10 cellular contexts compared by ENCODE assay signal in genomic region chr10:48493083-48493871, GRCh38.
DNase-seq lines count a peak whose midpoint lies in the region; ATAC-seq and TF ChIP-seq lines count a peak whose summit lies in the region.
"Had no signal": no experiment of that assay in that cellular context is flagged by ENCODE, and none has a peak within 500 bp of the region (broad histone marks: within the 10 kb centered on the region; RNA-seq: fewer than 3 reads in every experiment).

No MANE protein-coding gene starts in this region.

- H3K27me3 ChIP-seq in breast epithelium (no peaks in the 10 kb centered on the region), vagina (no peaks in the 10 kb centered on the region)
- no peaks in the 10 kb centered on the region for H3K27me3 ChIP-seq in CD8-positive, alpha-beta memory T cell (ENCODE audit: insufficient read depth, low read length, poor library complexity, severe bottlenecking)

- no peak overlapping the region for H3K4me3 Mint-ChIP-seq in MCF 10A (ENCODE audit: unreplicated experiment)
- no peak overlapping the region for H3K4me3 Mint-ChIP-seq in CD8-positive, alpha-beta memory T cell

- H3K9me3 Mint-ChIP-seq in MCF 10A (ENCODE audit: unreplicated experiment) = no peaks in the 10 kb centered on the region
- peaks cover 0 to 1% (median 0%) of the 10 kb centered on the region in 5 donors for H3K9me3 Mint-ChIP-seq in CD8-positive, alpha-beta memory T cell

- H3K36me3 ChIP-seq in breast epithelium = no peaks in the 10 kb centered on the region
- no peaks in the 10 kb centered on the region for H3K36me3 ChIP-seq in vagina
- H3K36me3 ChIP-seq in CD8-positive, alpha-beta memory T cell (ENCODE audit: insufficient read depth, low read length) = no peaks in the 10 kb centered on the region

- BruUV-seq in MCF 10A (replicated peaks; lab: Mats Ljungman, UMichigan) = no TSS peak

- peak; percentile 38 for DNase-seq in MCF 10A (ENCODE audit: unreplicated experiment)
- no peak for DNase-seq in breast epithelium (ENCODE audit: low spot score in 2 of 2)
- DNase-seq in NOMO-1 treated with DMSO at 0.1 percent for 48 hours (lab: John Stamatoyannopoulos, UW; ENCODE audit: unreplicated experiment) = peak; percentile 62
- DNase-seq in vagina (ENCODE audit: extremely low spot score in 2 of 2) = peak; percentile 70 to 81
- DNase-seq in activated gamma-delta T cell (lab: John Stamatoyannopoulos, UW) = no peak
- DNase-seq in CD8-positive, alpha-beta memory T cell = no peak
- no peak for DNase-seq in DMS53 (lab: John Stamatoyannopoulos, UW)
- DNase-seq: activated T-cell treated with anti-CD3 and anti-CD28 coated beads, Interleukin-2, amount 50 U/mL, for 1 hour; C1 segment of cervical spinal cord had no signal

- intact Hi-C loops in MCF 10A (cut with micrococcal nuclease) = no loop called here
- intact Hi-C loops in breast epithelium (cut with DNase I; ENCODE audit: low total_unique reads) = no loop called here
- intact Hi-C loops in vagina (cut with DNase I) = no loop called here

- H3K4me3 ChIP-seq in breast epithelium (no peak overlapping the region), vagina (no peak overlapping the region)
- H3K4me3 ChIP-seq in CD8-positive, alpha-beta memory T cell (ENCODE audit: low read length) = no peak overlapping the region

- H3K4me1 ChIP-seq in breast epithelium = no peaks in the 10 kb centered on the region
- H3K4me1 ChIP-seq in vagina = peaks cover 9% of the 10 kb centered on the region
- H3K4me1 ChIP-seq in CD8-positive, alpha-beta memory T cell (ENCODE audit: insufficient read depth, low read length) = no peaks in the 10 kb centered on the region

- POLR2A ChIA-PET in MCF 10A (lab: Yijun Ruan, JAX) = no interaction called here
- POLR2A ChIA-PET in CD8-positive, alpha-beta memory T cell (lab: Charles Lee) = no interaction called here

- no peak for TF ChIP-seq POLR2A in breast epithelium (IDR thresholded peaks at IDR 0.05)
- no peak for TF ChIP-seq POLR2A in vagina (IDR thresholded peaks at IDR 0.05)

- H3K9me3 ChIP-seq in breast epithelium = no peaks in the 10 kb centered on the region
- no peaks in the 10 kb centered on the region for H3K9me3 ChIP-seq in vagina
- no peaks in the 10 kb centered on the region for H3K9me3 ChIP-seq in CD8-positive, alpha-beta memory T cell (ENCODE audit: low read length)

- H3K27ac ChIP-seq in breast epithelium = no peak overlapping the region
- no peak overlapping the region for H3K27ac ChIP-seq in vagina
- no peak overlapping the region for H3K27ac ChIP-seq in CD8-positive, alpha-beta memory T cell (ENCODE audit: low read depth, low read length)

- peak; percentile 56 for ATAC-seq in esophagus mucosa

- peaks cover 26% of the 10 kb centered on the region for H3K4me1 Mint-ChIP-seq in MCF 10A (ENCODE audit: insufficient read depth, unreplicated experiment)
- H3K4me1 Mint-ChIP-seq in CD8-positive, alpha-beta memory T cell = peaks cover 13 to 21% (median 16%) of the 10 kb centered on the region in 3 donors

- H3K27me3 Mint-ChIP-seq in MCF 10A (ENCODE audit: insufficient read depth, unreplicated experiment) = no peaks in the 10 kb centered on the region
- H3K27me3 Mint-ChIP-seq in CD8-positive, alpha-beta memory T cell = peaks cover 12 to 43% of the 10 kb centered on the region in 2 donors

- no peak for TF ChIP-seq CTCF in MCF 10A (IDR thresholded peaks at IDR 0.05; ENCODE audit: unreplicated experiment)
- TF ChIP-seq CTCF in breast epithelium (IDR thresholded peaks at IDR 0.05) = no peak
- TF ChIP-seq CTCF in vagina (IDR thresholded peaks at IDR 0.05) = no peak

- CTCF ChIA-PET in MCF 10A (lab: Yijun Ruan, JAX) = interaction anchor here (1.6 kb wide), 1 partner anchor 48 kb away, joined by 3 read pairs; no protein-coding TSS in a partner anchor
- CTCF ChIA-PET in CD8-positive, alpha-beta memory T cell (lab: Charles Lee) = no interaction called here

- no peak overlapping the region for H3K27ac Mint-ChIP-seq in MCF 10A (ENCODE audit: low read depth, unreplicated experiment)
- no peak overlapping the region for H3K27ac Mint-ChIP-seq in CD8-positive, alpha-beta memory T cell

- no peaks in the 10 kb centered on the region for H3K36me3 Mint-ChIP-seq in MCF 10A (ENCODE audit: insufficient read depth, unreplicated experiment)
- H3K36me3 Mint-ChIP-seq in CD8-positive, alpha-beta memory T cell = no peaks in the 10 kb centered on the region

Comparison
In these comparisons a context has a peak if more than half of its experiments do, and no peak if none do; other contexts are left out.
1. DNase-seq: peak in MCF 10A (single experiment), NOMO-1 treated with DMSO at 0.1 percent for 48 hours (single experiment) and vagina (2 of 2); none in breast epithelium (0 of 2), activated gamma-delta T cell (single experiment), CD8-positive, alpha-beta memory T cell (0 of 5) and DMS53 (single experiment).